Comparison of ENCODE assay signal across 11 cellular contexts in genomic region chr9:135478191-135478590, GRCh38. TPM values are rescaled to one million over a fixed set of nuclear protein-coding genes. Genes with fewer than 3 reads are reported as not detected.
DNase-seq lines count a peak whose midpoint lies in the region; ATAC-seq and TF ChIP-seq lines count a peak whose summit lies in the region.
"Had no signal": no experiment of that assay in that cellular context is flagged by ENCODE, and none has a peak within 500 bp of the region (broad histone marks: within the 10 kb centered on the region; RNA-seq: fewer than 3 reads in every experiment).

No MANE protein-coding gene starts in this region.

- no peak overlapping the region for H3K4me3 ChIP-seq in WERI-Rb-1 (ENCODE audit: low read depth, low read length)

- H3K9me3 ChIP-seq in WERI-Rb-1 (ENCODE audit: severe bottlenecking): no peaks in the 10 kb centered on the region
- H3K9me3 ChIP-seq: esophagus muscularis mucosa had no signal

- CTCF ChIA-PET in T-cell (lab: Charles Lee): no interaction called here

- H3K9me3 Mint-ChIP-seq in activated naive CD4-positive, alpha-beta T cell treated with anti-CD3 and anti-CD28 coated beads, Interleukin-2, amount 50 U/mL, for 24 hours: no peaks in the 10 kb centered on the region
- H3K9me3 Mint-ChIP-seq in activated naive CD4-positive, alpha-beta T cell treated with anti-CD3 and anti-CD28 coated beads, Interleukin-2, amount 50 U/mL, for 72 hours: no peaks in the 10 kb centered on the region
- H3K9me3 Mint-ChIP-seq in T-cell: no peaks in the 10 kb centered on the region
- no peaks in the 10 kb centered on the region for H3K9me3 Mint-ChIP-seq in stimulated activated effector memory CD8-positive, alpha-beta T cell treated with anti-CD3 and anti-CD28 coated beads, Interleukin-12 subunit alpha, Interleukin-12 subunit beta, amount 100 ng/mL, for 72 hours

- peaks cover 9% of the 10 kb centered on the region for H3K4me1 Mint-ChIP-seq in activated naive CD4-positive, alpha-beta T cell treated with anti-CD3 and anti-CD28 coated beads, Interleukin-2, amount 50 U/mL, for 24 hours
- peaks cover 6 to 16% (median 8%) of the 10 kb centered on the region in 3 donors for H3K4me1 Mint-ChIP-seq in T-cell
- H3K4me1 Mint-ChIP-seq in stimulated activated effector memory CD8-positive, alpha-beta T cell treated with anti-CD3 and anti-CD28 coated beads, Interleukin-12 subunit alpha, Interleukin-12 subunit beta, amount 100 ng/mL, for 72 hours: peaks cover 5% of the 10 kb centered on the region

- H3K27me3 Mint-ChIP-seq in activated naive CD4-positive, alpha-beta T cell treated with anti-CD3 and anti-CD28 coated beads, Interleukin-2, amount 50 U/mL, for 24 hours: peaks cover 24% of the 10 kb centered on the region
- H3K27me3 Mint-ChIP-seq in T-cell: peaks cover 37 to 46% of the 10 kb centered on the region in 2 donors

- ATAC-seq in activated naive CD4-positive, alpha-beta T cell treated with anti-CD3 and anti-CD28 coated beads, Interleukin-2, amount 50 U/mL, for 72 hours: no peak
- no peak for ATAC-seq in T-cell (replicated peaks in 1 of 4)
- ATAC-seq in stimulated activated effector memory CD8-positive, alpha-beta T cell treated with anti-CD3 and anti-CD28 coated beads, Interleukin-12 subunit alpha, Interleukin-12 subunit beta, amount 100 ng/mL, for 72 hours: no peak

- peak overlapping the region; percentile 81 for H3K27ac Mint-ChIP-seq in activated naive CD4-positive, alpha-beta T cell treated with anti-CD3 and anti-CD28 coated beads, Interleukin-2, amount 50 U/mL, for 24 hours
- no peak overlapping the region for H3K27ac Mint-ChIP-seq in activated naive CD4-positive, alpha-beta T cell treated with anti-CD3 and anti-CD28 coated beads, Interleukin-2, amount 50 U/mL, for 72 hours
- peak overlapping the region in 1 of 2 donors; percentile 77 for H3K27ac Mint-ChIP-seq in T-cell
- no peak overlapping the region for H3K27ac Mint-ChIP-seq in stimulated activated effector memory CD8-positive, alpha-beta T cell treated with anti-CD3 and anti-CD28 coated beads, Interleukin-12 subunit alpha, Interleukin-12 subunit beta, amount 100 ng/mL, for 72 hours

- H3K27me3 ChIP-seq in WERI-Rb-1 (ENCODE audit: insufficient read depth, low read depth, severe bottlenecking): no peaks in the 10 kb centered on the region
- H3K27me3 ChIP-seq: esophagus muscularis mucosa had no signal

- no peaks in the 10 kb centered on the region for H3K36me3 Mint-ChIP-seq in activated naive CD4-positive, alpha-beta T cell treated with anti-CD3 and anti-CD28 coated beads, Interleukin-2, amount 50 U/mL, for 24 hours
- peaks cover 5 to 7% of the 10 kb centered on the region in 2 donors for H3K36me3 Mint-ChIP-seq in activated naive CD4-positive, alpha-beta T cell treated with anti-CD3 and anti-CD28 coated beads, Interleukin-2, amount 50 U/mL, for 72 hours
- H3K36me3 Mint-ChIP-seq in T-cell: no peaks in the 10 kb centered on the region
- no peaks in the 10 kb centered on the region for H3K36me3 Mint-ChIP-seq in stimulated activated effector memory CD8-positive, alpha-beta T cell treated with anti-CD3 and anti-CD28 coated beads, Interleukin-12 subunit alpha, Interleukin-12 subunit beta, amount 100 ng/mL, for 72 hours

- peak overlapping the region; percentile 93 for H3K4me3 Mint-ChIP-seq in activated naive CD4-positive, alpha-beta T cell treated with anti-CD3 and anti-CD28 coated beads, Interleukin-2, amount 50 U/mL, for 24 hours
- H3K4me3 Mint-ChIP-seq in T-cell: peak overlapping the region; percentile 83 to 92 (median 87)
- H3K4me3 Mint-ChIP-seq in stimulated activated effector memory CD8-positive, alpha-beta T cell treated with anti-CD3 and anti-CD28 coated beads, Interleukin-12 subunit alpha, Interleukin-12 subunit beta, amount 100 ng/mL, for 72 hours: peak overlapping the region; percentile 81

- peaks cover 5% of the 10 kb centered on the region for H3K36me3 ChIP-seq in WERI-Rb-1

- POLR2A ChIA-PET in T-cell (lab: Charles Lee): no interaction called here

- DNase-seq in activated naive CD4-positive, alpha-beta T cell treated with anti-CD3 and anti-CD28 coated beads, Interleukin-2, amount 50 U/mL, for 72 hours (ENCODE audit: low spot score in 2 of 2): no peak
- no peak for DNase-seq in T-cell
- no peak for DNase-seq in epithelial cell of prostate (ENCODE audit: low read depth, low spot score)
- no peak for DNase-seq in stimulated activated effector memory CD8-positive, alpha-beta T cell treated with anti-CD3 and anti-CD28 coated beads, Interleukin-12 subunit alpha, Interleukin-12 subunit beta, amount 100 ng/mL, for 72 hours (ENCODE audit: low spot score in 2 of 2)
- no peak for DNase-seq in COLO829 (ENCODE audit: low spot score)
- no peak for DNase-seq in NCI-H2171 (lab: John Stamatoyannopoulos, UW)
- DNase-seq in WERI-Rb-1: no peak
- DNase-seq: NCI-H1092; stimulated activated CD4-positive, alpha-beta T cell treated with anti-CD3 and anti-CD28 coated beads, Interleukin-2, amount 100 ng/mL, for 24 hours had no signal

- no peak for TF ChIP-seq CTCF in WERI-Rb-1 (IDR thresholded peaks at IDR 0.05; ENCODE audit: low read depth, low read length)

- peak overlapping the region; percentile 55 for H3K27ac ChIP-seq in epithelial cell of prostate
- no peak overlapping the region for H3K27ac ChIP-seq in WERI-Rb-1

RNA-seq across cellular contexts. Expression of gene PPP1R26, which starts 1.4 kb away (rescaled TPM):
- under 1 TPM; 0.14 to 0.54 TPM for total RNA-seq in activated naive CD4-positive, alpha-beta T cell treated with anti-CD3 and anti-CD28 coated beads, Interleukin-2, amount 50 U/mL, for 72 hours
- total RNA-seq in T-cell: 1 to 10 TPM in 3 of 5 donors, under 1 TPM in 2; 0.35 to 2.0 (median 1.7) TPM

RNA-seq across cellular contexts. Expression of gene MRPS2, which starts 22.3 kb away (rescaled TPM):
- 10 to 100 TPM; 16.4 to 53.7 TPM for total RNA-seq in activated naive CD4-positive, alpha-beta T cell treated with anti-CD3 and anti-CD28 coated beads, Interleukin-2, amount 50 U/mL, for 72 hours
- total RNA-seq in T-cell: 10 to 100 TPM; 17.7 to 36.6 (median 32.8) TPM

RNA-seq across cellular contexts. Expression of gene LCN1, which starts 43.0 kb away (rescaled TPM):
- total RNA-seq in activated naive CD4-positive, alpha-beta T cell treated with anti-CD3 and anti-CD28 coated beads, Interleukin-2, amount 50 U/mL, for 72 hours: not detected
- total RNA-seq in T-cell: not detected
- total RNA-seq: esophagus muscularis mucosa had no signal
